ENCODE assay signal across 10 cellular contexts in the genomic region with DNA sequence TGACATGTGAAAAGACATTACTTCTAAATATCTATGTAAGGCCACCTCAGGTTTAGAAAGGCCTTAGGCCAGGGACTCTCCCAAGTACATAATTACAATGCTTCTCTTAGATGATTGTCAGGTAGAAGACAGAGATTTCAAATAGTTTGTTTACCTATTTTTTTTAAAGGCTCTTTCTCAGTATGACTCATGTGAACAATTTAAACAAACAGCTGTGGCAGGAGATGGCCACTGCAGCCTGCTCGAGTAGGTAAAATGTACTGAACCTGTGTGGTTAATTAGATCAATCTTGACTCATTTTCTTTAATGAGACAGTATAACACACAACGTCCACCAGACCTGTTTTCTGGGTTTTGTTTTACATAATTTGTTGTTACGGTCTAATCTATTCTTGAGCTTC. TPM values are rescaled to one million over a fixed set of nuclear protein-coding genes. Genes with fewer than 3 reads are reported as not detected.
DNase-seq lines count a peak whose midpoint lies in the region; ATAC-seq and FAIRE-seq lines count a peak whose summit lies in the region.
"Had no signal": no experiment of that assay in that cellular context is flagged by ENCODE, and none has a peak within 500 bp of the region (broad histone marks: within the 10 kb centered on the region; RNA-seq: fewer than 3 reads in every experiment).

No MANE protein-coding gene starts in this region.

- H3K4me3 ChIP-seq in aorta (ENCODE audit: low read length in 2 of 2), result no peak overlapping the region
- H3K4me3 ChIP-seq: lung, thoracic aorta had no signal

- peak; percentile 48 for ATAC-seq in activated CD8-positive, alpha-beta memory T cell treated with anti-CD3 and anti-CD28 coated beads, Interleukin-2, amount 10 ng/mL, durations not matched to agents 7 days and 5 days
- peak; percentile 95 for ATAC-seq in HG02798 (IDR thresholded peaks at IDR 0.05; ENCODE audit: poor library complexity, unreplicated experiment)
- no peak for ATAC-seq in aorta (ENCODE audit: low FRiP score)

- peak overlapping the region; percentile 63 for H3K27ac Mint-ChIP-seq in activated CD8-positive, alpha-beta memory T cell treated with anti-CD3 and anti-CD28 coated beads, Interleukin-2, amount 10 ng/mL, durations not matched to agents 7 days and 5 days

- H3K27ac ChIP-seq in aorta (ENCODE audit: low read depth in 1 of 2, low read length in 2 of 2), result no peak overlapping the region
- H3K27ac ChIP-seq: thoracic aorta had no signal

- H3K27me3 Mint-ChIP-seq in activated CD8-positive, alpha-beta memory T cell treated with anti-CD3 and anti-CD28 coated beads, Interleukin-2, amount 10 ng/mL, durations not matched to agents 7 days and 5 days, result no peaks in the 10 kb centered on the region

- no peak for FAIRE-seq in RCC 7860 (lab: Jason Lieb, UNC)

- no peak overlapping the region for H3K4me3 Mint-ChIP-seq in activated CD8-positive, alpha-beta memory T cell treated with anti-CD3 and anti-CD28 coated beads, Interleukin-2, amount 10 ng/mL, durations not matched to agents 7 days and 5 days

- no peaks in the 10 kb centered on the region for H3K27me3 ChIP-seq in aorta (ENCODE audit: control insufficient read depth in 1 of 2, insufficient read depth in 2 of 2, low read length in 1 of 2)

- no peaks in the 10 kb centered on the region for H3K9me3 Mint-ChIP-seq in activated CD8-positive, alpha-beta memory T cell treated with anti-CD3 and anti-CD28 coated beads, Interleukin-2, amount 10 ng/mL, durations not matched to agents 7 days and 5 days (ENCODE audit: low read depth)

- WGBS in aorta, 2 donors, result 79 to 85% methylated on average over 3 of the region's 3 CpGs

- peak; percentile 49 for DNase-seq in activated CD8-positive, alpha-beta memory T cell treated with anti-CD3 and anti-CD28 coated beads, Interleukin-2, amount 10 ng/mL, durations not matched to agents 7 days and 5 days
- DNase-seq in activated CD8-positive, alpha-beta memory T cell treated with anti-CD3 and anti-CD28 coated beads for 24 hours, result no peak
- DNase-seq in NCI-H146 treated with DMSO at 0.1 percent for 48 hours (lab: John Stamatoyannopoulos, UW; ENCODE audit: unreplicated experiment) (peak; percentile 73), T47D (ENCODE audit: low read depth in 1 of 2, low spot score in 1 of 2) (peak; percentile 4 to 48), RCC 7860 (ENCODE audit: low spot score) (no peak), NCI-H1048 (lab: John Stamatoyannopoulos, UW) (no peak), aorta (no peak)

- CTCF ChIA-PET in activated CD8-positive, alpha-beta memory T cell treated with anti-CD3 and anti-CD28 coated beads, Interleukin-2, amount 10 ng/mL, durations not matched to agents 7 days and 5 days (lab: Charles Lee), result interaction anchor here (1.1 to 1.4 kb wide), 3 partner anchors 11 to 100 kb away, joined by 3 to 4 read pairs (median 3); no protein-coding TSS in a partner anchor

- peaks cover 57% of the 10 kb centered on the region for H3K4me1 Mint-ChIP-seq in activated CD8-positive, alpha-beta memory T cell treated with anti-CD3 and anti-CD28 coated beads, Interleukin-2, amount 10 ng/mL, durations not matched to agents 7 days and 5 days

- in situ Hi-C loops in T47D (cut with HindIII; ENCODE audit: low pct_unique_long_range_greater_than_20kb, low sequenced_read_pairs), result no loop called here

- intact Hi-C loops in aorta (cut with DNase I), result no loop called here

- no peaks in the 10 kb centered on the region for H3K4me1 ChIP-seq in aorta (ENCODE audit: control insufficient read depth in 1 of 2, insufficient read depth in 2 of 2, low read length in 2 of 2)

- H3K9me3 ChIP-seq in aorta (ENCODE audit: control insufficient read depth, low read length), result no peaks in the 10 kb centered on the region
- H3K9me3 ChIP-seq: thoracic aorta had no signal

- peaks cover 2% of the 10 kb centered on the region for H3K36me3 Mint-ChIP-seq in activated CD8-positive, alpha-beta memory T cell treated with anti-CD3 and anti-CD28 coated beads, Interleukin-2, amount 10 ng/mL, durations not matched to agents 7 days and 5 days

- H3K36me3 ChIP-seq in aorta (ENCODE audit: control insufficient read depth in 1 of 2, insufficient read depth in 2 of 2, low read length in 1 of 2), result no peaks in the 10 kb centered on the region
- H3K36me3 ChIP-seq: thoracic aorta had no signal

RNA-seq across cellular contexts. Expression of a gene that starts 50.2 kb away (rescaled TPM):
- 10 to 100 TPM; 29.4 to 30.6 TPM for total RNA-seq in activated CD8-positive, alpha-beta memory T cell treated with anti-CD3 and anti-CD28 coated beads, Interleukin-2, amount 10 ng/mL, durations not matched to agents 7 days and 5 days
- 10 to 100 TPM in 1 of 2 donors, 1 to 10 TPM in 1; 5.8 to 19.1 TPM for total RNA-seq in aorta
- under 1 TPM; 0.15 to 0.38 TPM for polyA plus RNA-seq in aorta

Comparison
In these comparisons a context has a peak if more than half of its experiments do, and no peak if none do; other contexts are left out.
1. DNase-seq: peak in activated CD8-positive, alpha-beta memory T cell treated with anti-CD3 and anti-CD28 coated beads, Interleukin-2, amount 10 ng/mL, durations not matched to agents 7 days and 5 days (single experiment), NCI-H146 treated with DMSO at 0.1 percent for 48 hours (single experiment) and T47D (2 of 2); none in activated CD8-positive, alpha-beta memory T cell treated with anti-CD3 and anti-CD28 coated beads for 24 hours (single experiment), RCC 7860 (single experiment), NCI-H1048 (single experiment) and aorta (0 of 2).